Comparison of ENCODE assay signal across 17 cellular contexts in the genomic region with DNA sequence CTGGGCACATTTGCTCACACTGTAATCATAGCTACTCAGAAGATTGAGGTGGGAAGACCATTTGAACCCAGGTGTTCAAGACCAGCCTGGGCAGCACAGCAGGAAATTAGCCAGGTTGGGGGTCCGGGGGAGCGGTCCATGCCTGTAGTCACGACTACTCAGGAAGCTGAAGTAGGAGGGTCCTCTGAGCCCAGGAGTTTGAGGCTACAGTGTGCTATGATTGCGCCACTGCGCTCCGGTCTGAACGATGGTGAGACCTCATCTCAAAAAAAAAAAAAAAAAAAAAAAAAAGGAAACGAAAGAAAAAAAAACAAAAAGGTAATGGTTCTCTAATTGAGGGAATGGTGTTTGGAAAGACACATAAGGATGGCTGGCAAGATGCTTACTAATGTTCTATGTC.
"Had no signal": no experiment of that assay in that cellular context is flagged by ENCODE, and none has a peak within 500 bp of the region (broad histone marks: within the 10 kb centered on the region; RNA-seq: fewer than 3 reads in every experiment).

No MANE protein-coding gene starts in this region.

- H3K27me3 Mint-ChIP-seq: activated naive CD8-positive, alpha-beta T cell had no signal

- ATAC-seq: esophagus mucosa; gastrocnemius medialis; heart left ventricle; naive thymus-derived CD4-positive, alpha-beta T cell; sciatic nerve; stimulated activated effector memory CD8-positive, alpha-beta T cell treated with anti-CD3 and anti-CD28 coated beads, Interleukin-12 subunit alpha, Interleukin-12 subunit beta, amount 100 ng/mL, for 72 hours had no signal

- H3K4me3 ChIP-seq: gastrocnemius medialis, heart left ventricle, left ventricle myocardium inferior, smooth muscle cell, stomach, vagina had no signal

- H3K4me1 ChIP-seq: parathyroid adenoma had no signal

- H3K27ac Mint-ChIP-seq: activated naive CD8-positive, alpha-beta T cell; activated T-helper 1 cell treated with anti-CD3 and anti-CD28 coated beads, Interleukin-12 subunit alpha, Interleukin-12 subunit beta, Interleukin-2, Interleukin-4 antibody, amounts not matched to agents 30 ng/mL and 10 ng/mL and 1 ng/mL, durations not matched to agents 14 hours and 24 hours and 36 hours; naive thymus-derived CD4-positive, alpha-beta T cell; stimulated activated effector memory CD8-positive, alpha-beta T cell treated with anti-CD3 and anti-CD28 coated beads, Interleukin-12 subunit alpha, Interleukin-12 subunit beta, amount 100 ng/mL, for 72 hours had no signal

- DNase-seq: activated CD4-positive, alpha-beta T cell treated with anti-CD3 and anti-CD28 coated beads, Interleukin-2, amount 50 U/mL, for 4 hours; effector CD8-positive, alpha-beta T cell; gastrocnemius medialis; left ventricle myocardium inferior; mesendoderm; naive thymus-derived CD4-positive, alpha-beta T cell; stimulated activated CD4-positive, alpha-beta T cell treated with anti-CD3 and anti-CD28 coated beads, Interleukin-4, amount 100 ng/mL, for 24 hours; stomach had no signal

- H3K27me3 ChIP-seq: gastrocnemius medialis, heart left ventricle, stomach, vagina had no signal

- H3K36me3 ChIP-seq: heart left ventricle, stomach, vagina had no signal

- H3K4me3 Mint-ChIP-seq: activated naive CD8-positive, alpha-beta T cell; activated T-helper 1 cell treated with anti-CD3 and anti-CD28 coated beads, Interleukin-12 subunit alpha, Interleukin-12 subunit beta, Interleukin-2, Interleukin-4 antibody, amounts not matched to agents 30 ng/mL and 10 ng/mL and 1 ng/mL, durations not matched to agents 14 hours and 24 hours and 36 hours; naive thymus-derived CD4-positive, alpha-beta T cell; stimulated activated effector memory CD8-positive, alpha-beta T cell treated with anti-CD3 and anti-CD28 coated beads, Interleukin-12 subunit alpha, Interleukin-12 subunit beta, amount 100 ng/mL, for 72 hours had no signal

- H3K27ac ChIP-seq: gastrocnemius medialis, heart left ventricle, left ventricle myocardium inferior, parathyroid adenoma, stomach, vagina had no signal
